In the genomic region with DNA sequence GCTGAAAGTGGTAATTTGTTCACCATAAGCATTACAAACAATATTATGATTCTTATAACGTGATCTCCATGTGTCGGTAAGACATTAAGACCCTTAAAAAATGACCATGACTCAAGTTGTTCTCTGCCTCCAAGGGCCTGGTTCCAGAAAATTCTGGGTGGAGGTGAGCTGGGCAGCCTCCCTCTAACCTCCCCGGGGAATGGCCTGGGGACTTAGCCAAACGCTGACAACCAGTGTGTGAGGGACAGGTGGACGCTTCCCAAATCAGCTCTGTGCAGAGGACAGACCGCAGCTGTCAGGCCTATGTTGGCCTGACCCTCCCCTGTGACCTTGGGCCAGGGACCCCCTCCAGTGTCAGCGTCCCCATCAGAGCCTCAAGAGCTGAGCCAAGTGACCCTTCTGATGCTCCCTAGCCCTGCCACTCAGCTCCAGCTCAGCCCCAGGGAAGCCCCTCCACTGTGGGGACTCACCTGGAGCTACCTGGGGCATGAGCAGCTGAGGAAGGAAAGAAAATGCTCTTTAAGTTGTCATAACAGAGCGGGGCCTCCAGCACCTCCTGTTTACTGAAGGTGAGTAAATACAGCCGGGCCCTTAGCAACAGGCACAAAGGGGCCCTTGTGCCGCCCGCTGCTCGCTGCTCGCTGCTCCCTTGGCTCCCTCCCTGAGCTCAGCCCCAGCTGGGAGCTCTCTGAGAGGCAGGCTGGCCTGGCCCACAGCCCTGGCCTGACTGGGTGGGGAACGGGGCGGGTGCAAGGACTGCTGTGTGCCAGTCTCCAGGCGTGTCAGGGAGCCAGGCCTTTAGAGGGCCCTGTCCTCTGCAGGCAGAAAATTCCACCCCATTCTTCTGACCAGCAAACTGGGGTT, we compare ENCODE assay signal across 10 cellular contexts.
DNase-seq lines count a peak whose midpoint lies in the region; ATAC-seq and TF ChIP-seq lines count a peak whose summit lies in the region.
"Had no signal": no experiment of that assay in that cellular context is flagged by ENCODE, and none has a peak within 500 bp of the region (broad histone marks: within the 10 kb centered on the region; RNA-seq: fewer than 3 reads in every experiment).

No MANE protein-coding gene starts in this region.

- peak; percentile 75 for DNase-seq in GM23338 (ENCODE audit: low spot score)
- peak; percentile 99 for DNase-seq in NCI-H69 (lab: John Stamatoyannopoulos, UW)
- DNase-seq in trophoblast cell: no peak
- DNase-seq in AML-193 (lab: John Stamatoyannopoulos, UW): no peak

- H3K9me2 ChIP-seq in GM23338 (ENCODE audit: insufficient read depth): no peaks in the 10 kb centered on the region

- H3K4me1 Mint-ChIP-seq in GM23338: peaks cover 45% of the 10 kb centered on the region

- peak overlapping the region; percentile 15 for H2AK5ac ChIP-seq in trophoblast cell (ENCODE audit: low read length)

- TF ChIP-seq POLR2A in gastroesophageal sphincter (IDR thresholded peaks at IDR 0.05): no peak
- no peak for TF ChIP-seq POLR2A in GM18505 (IDR thresholded peaks at IDR 0.05; ENCODE audit: borderline replicate concordance, extremely low read depth, insufficient read depth, insufficient read length)

- H3K14ac ChIP-seq in trophoblast cell (ENCODE audit: low read length): peak overlapping the region; percentile 72

- H2BK120ac ChIP-seq in trophoblast cell (ENCODE audit: insufficient read depth, low read length, poor library complexity): peak overlapping the region; percentile 25

- H3K27me3 ChIP-seq in GM23338 (ENCODE audit: insufficient read depth) (no peaks in the 10 kb centered on the region), gastroesophageal sphincter (no peaks in the 10 kb centered on the region), trophoblast cell (ENCODE audit: insufficient read depth, low read length) (no peaks in the 10 kb centered on the region)

- H3K23ac ChIP-seq in trophoblast cell (ENCODE audit: low read length): no peak overlapping the region

- H3K79me1 ChIP-seq in trophoblast cell (ENCODE audit: low read length): peaks cover 37% of the 10 kb centered on the region

- H2AFZ ChIP-seq in GM23338 (peak overlapping the region; percentile 90), trophoblast cell (ENCODE audit: insufficient read depth, low read length, poor library complexity) (no peak overlapping the region)

- no peak overlapping the region for H3K27ac ChIP-seq in GM23338 (ENCODE audit: low read depth)
- H3K27ac ChIP-seq in gastroesophageal sphincter: peak overlapping the region; percentile 7 to 82 (median 77)
- no peak overlapping the region for H3K27ac ChIP-seq in trophoblast cell (ENCODE audit: low read depth, low read length)
- H3K27ac ChIP-seq: neutrophil had no signal

- H3K9ac ChIP-seq in trophoblast cell (ENCODE audit: low read length): no peak overlapping the region

- H3K27me3 Mint-ChIP-seq in GM23338 (ENCODE audit: insufficient read depth, low read depth, poor library complexity): peaks cover 20% of the 10 kb centered on the region

- no peak for TF ChIP-seq CTCF in GM23338 (conservative IDR thresholded peaks at IDR 0.05; ENCODE audit: low read depth in 2 of 2)
- TF ChIP-seq CTCF in gastroesophageal sphincter (IDR thresholded peaks at IDR 0.05): no peak

- peak overlapping the region; percentile 42 for H3K18ac ChIP-seq in trophoblast cell (ENCODE audit: low read length)

- H3K79me2 ChIP-seq in GM23338 (replicated peaks; ENCODE audit: insufficient read depth): no peaks in the 10 kb centered on the region
- H3K79me2 ChIP-seq in trophoblast cell (ENCODE audit: control insufficient read depth, insufficient read depth, low read length, poor library complexity): no peaks in the 10 kb centered on the region

- no peak for TF ChIP-seq EP300 in gastroesophageal sphincter (IDR thresholded peaks at IDR 0.05)

- H2BK12ac ChIP-seq in trophoblast cell (ENCODE audit: low read length): peak overlapping the region; percentile 81

- peak overlapping the region; percentile 50 for H4K8ac ChIP-seq in trophoblast cell (ENCODE audit: low read depth, low read length)

- H3K4me3 ChIP-seq in GM23338: no peak overlapping the region
- no peak overlapping the region for H3K4me3 ChIP-seq in gastroesophageal sphincter
- no peak overlapping the region for H3K4me3 ChIP-seq in trophoblast cell (ENCODE audit: low read depth, low read length)
- H3K4me3 ChIP-seq: GM12878 had no signal

- H3K36me3 ChIP-seq in GM23338 (ENCODE audit: insufficient read depth) (no peaks in the 10 kb centered on the region), gastroesophageal sphincter (no peaks in the 10 kb centered on the region), trophoblast cell (ENCODE audit: control insufficient read depth in 1 of 2, insufficient read depth in 2 of 2, low read length in 2 of 2) (no peaks in the 10 kb centered on the region)
- H3K36me3 ChIP-seq: neutrophil had no signal

- H3K9me3 Mint-ChIP-seq in GM23338: no peaks in the 10 kb centered on the region

- WGBS in gastroesophageal sphincter (ENCODE audit: low coverage in 1 of 2), 2 donors: no CpG with 5 or more reads among the region's 16 CpGs
- no CpG with 5 or more reads among the region's 16 CpGs for WGBS in trophoblast cell (ENCODE audit: extremely low coverage, insufficient coverage, insufficient read length)

- H3K27ac Mint-ChIP-seq in GM23338: no peak overlapping the region

- H3K4me3 Mint-ChIP-seq in GM23338: no peak overlapping the region

- H3K4me1 ChIP-seq in GM23338 (ENCODE audit: insufficient read depth) (peaks cover 13% of the 10 kb centered on the region), gastroesophageal sphincter (peaks cover 0 to 62% (median 28%) of the 10 kb centered on the region in 3 donors), trophoblast cell (ENCODE audit: control insufficient read depth in 1 of 2, insufficient read depth in 2 of 2, low read length in 2 of 2) (peaks cover 37 to 56% of the 10 kb centered on the region in 2 experiments)

- H3F3A ChIP-seq in GM23338 (replicated peaks; ENCODE audit: low read depth): no peaks in the 10 kb centered on the region

- peak overlapping the region; percentile 29 for H2BK5ac ChIP-seq in trophoblast cell (ENCODE audit: low read depth, low read length, poor library complexity)

- no peaks in the 10 kb centered on the region for H3K36me3 Mint-ChIP-seq in GM23338 (ENCODE audit: low read depth)

- H3K9me3 ChIP-seq in gastroesophageal sphincter (no peaks in the 10 kb centered on the region), trophoblast cell (ENCODE audit: insufficient read depth, low read depth, low read length) (peaks cover 3% of the 10 kb centered on the region)
- H3K9me3 ChIP-seq: neutrophil had no signal

- H4K91ac ChIP-seq in trophoblast cell (ENCODE audit: low read depth, low read length): peak overlapping the region; percentile 52

- H4K20me1 ChIP-seq in GM23338 (replicated peaks; ENCODE audit: insufficient read depth): no peaks in the 10 kb centered on the region

- ATAC-seq in GM23338 (peak; percentile 64), gastroesophageal sphincter (peak; percentile 87), GM19452 (IDR thresholded peaks at IDR 0.05; ENCODE audit: unreplicated experiment) (no peak), GM18505 (IDR thresholded peaks at IDR 0.05; ENCODE audit: unreplicated experiment) (no peak), GM18861 (IDR thresholded peaks at IDR 0.05; ENCODE audit: unreplicated experiment) (no peak)
- ATAC-seq: GM12878 had no signal

- H3K4ac ChIP-seq in trophoblast cell (ENCODE audit: low read depth, low read length): no peak overlapping the region

- no peak overlapping the region for H4K12ac ChIP-seq in trophoblast cell (ENCODE audit: low read depth, low read length)

- no peak overlapping the region for H3K4me2 ChIP-seq in GM23338
- H3K4me2 ChIP-seq in trophoblast cell (ENCODE audit: low read length): no peak overlapping the region

TF ChIP-seq in GM23338, 12 proteins besides CTCF, POLR2A, EP300 and RAD21:
- TF ChIP-seq ZNF331 (CRISPR knock-in tag; IDR thresholded peaks at IDR 0.05; ENCODE audit: low read depth) (no peak), POLR2AphosphoS5 (IDR thresholded peaks at IDR 0.05; ENCODE audit: low read depth) (no peak), CREB1 (CRISPR knock-in tag; IDR thresholded peaks at IDR 0.05; ENCODE audit: low read depth) (no peak), EZH2 (IDR thresholded peaks at IDR 0.05; ENCODE audit: low read depth, unreplicated experiment) (no peak), EZH2phosphoT487 (IDR thresholded peaks at IDR 0.05; ENCODE audit: unreplicated experiment) (no peak), ZNF114 (CRISPR knock-in tag; IDR thresholded peaks at IDR 0.05) (no peak), JUNB (IDR thresholded peaks at IDR 0.05; ENCODE audit: unreplicated experiment) (no peak), STAT1 (IDR thresholded peaks at IDR 0.05; ENCODE audit: unreplicated experiment) (no peak), NANOG (IDR thresholded peaks at IDR 0.05; ENCODE audit: borderline replicate concordance) (no peak)
- TF ChIP-seq, protein P1, sequence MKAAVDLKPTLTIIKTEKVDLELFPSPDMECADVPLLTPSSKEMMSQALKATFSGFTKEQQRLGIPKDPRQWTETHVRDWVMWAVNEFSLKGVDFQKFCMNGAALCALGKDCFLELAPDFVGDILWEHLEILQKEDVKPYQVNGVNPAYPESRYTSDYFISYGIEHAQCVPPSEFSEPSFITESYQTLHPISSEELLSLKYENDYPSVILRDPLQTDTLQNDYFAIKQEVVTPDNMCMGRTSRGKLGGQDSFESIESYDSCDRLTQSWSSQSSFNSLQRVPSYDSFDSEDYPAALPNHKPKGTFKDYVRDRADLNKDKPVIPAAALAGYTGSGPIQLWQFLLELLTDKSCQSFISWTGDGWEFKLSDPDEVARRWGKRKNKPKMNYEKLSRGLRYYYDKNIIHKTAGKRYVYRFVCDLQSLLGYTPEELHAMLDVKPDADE (IDR thresholded peaks at IDR 0.05): no peak

Comparison
In these comparisons a context has a peak if more than half of its experiments do, and no peak if none do; other contexts are left out.
1. ATAC-seq: peak in GM23338 (single experiment) and gastroesophageal sphincter (single experiment); none in GM19452 (single experiment), GM18505 (single experiment) and GM18861 (single experiment).
2. DNase-seq: peak in GM23338 (single experiment) and NCI-H69 (single experiment); none in trophoblast cell (0 of 2) and AML-193 (0 of 2).
3. H3K27ac ChIP-seq: peak in gastroesophageal sphincter (4 of 4); none in GM23338 (single experiment) and trophoblast cell (single experiment).